In genomic region chr14:97416550-97416949, GRCh38 we compare ENCODE assay signal across 31 cellular contexts.
"Had no signal": no experiment of that assay in that cellular context is flagged by ENCODE, and none has a peak within 500 bp of the region (broad histone marks: within the 10 kb centered on the region; RNA-seq: fewer than 3 reads in every experiment).

No MANE protein-coding gene starts in this region.

- H3K4me2 ChIP-seq: SK-N-SH had no signal

- H3K4me1 Mint-ChIP-seq: activated B cell treated with CpG ODN at 0.5 μM for 24 hours had no signal

- H3K9me3 ChIP-seq: adrenal gland, body of pancreas, breast epithelium, SJSA1, SK-N-SH had no signal

- H3K9ac ChIP-seq: SK-N-SH had no signal

- H3K4me1 ChIP-seq: adrenal gland, body of pancreas, breast epithelium, SJSA1 had no signal

- H3K27ac ChIP-seq: adrenal gland, body of pancreas, breast epithelium, SJSA1, VCaP had no signal

- DNase-seq: activated B cell treated with CpG ODN at 0.5 μM for 24 hours; activated CD4-positive, alpha-beta T cell treated with anti-CD3 and anti-CD28 coated beads for 4 hours; activated CD4-positive, alpha-beta T cell treated with anti-CD3 and anti-CD28 coated beads, Interleukin-2, amount 50 U/mL, for 1 hour; activated CD4-positive, CD25-positive, alpha-beta regulatory T cell treated with anti-CD3 and anti-CD28 coated beads, Interleukin-2, amount 50 U/mL, for 72 hours; activated CD8-positive, alpha-beta T cell treated with anti-CD3 and anti-CD28 coated beads for 36 hours; activated gamma-delta T cell treated with Interleukin-2 at 50 U/mL for 16 hours; activated naive CD4-positive, alpha-beta T cell treated with anti-CD3 and anti-CD28 coated beads for 36 hours; activated T-cell treated with anti-CD3 and anti-CD28 coated beads, Interleukin-2, amount 50 U/mL, for 1 hour; activated T-cell treated with anti-CD3 and anti-CD28 coated beads, Interleukin-2, amount 50 U/mL, for 72 hours; adrenal gland; body of pancreas; MM.1S; MV-4-11; NCI-H1092; NCI-H1436 treated with DMSO at 0.1 percent for 48 hours; NCI-H1694 treated with DMSO at 0.1 percent for 48 hours; NCI-H2029; NCI-H2227 treated with DMSO at 0.1 percent for 48 hours; NCI-H446; NCI-H510A treated with DMSO at 0.1 percent for 48 hours; NCI-H774; RPMI8226; SHP77 treated with DMSO at 0.1 percent for 48 hours; SK-N-SH; T-helper 9 cell had no signal

- H3K36me3 ChIP-seq: adrenal gland, breast epithelium, SJSA1 had no signal

- H3K27ac Mint-ChIP-seq: activated B cell treated with CpG ODN at 0.5 μM for 24 hours; activated CD8-positive, alpha-beta T cell treated with anti-CD3 and anti-CD28 coated beads for 36 hours; activated naive CD4-positive, alpha-beta T cell treated with anti-CD3 and anti-CD28 coated beads for 36 hours; activated naive CD4-positive, alpha-beta T cell treated with anti-CD3 and anti-CD28 coated beads, Interleukin-2, amount 50 U/mL, for 72 hours; T-helper 1 cell treated with Interleukin-12 subunit alpha and Interleukin-12 subunit beta and Interleukin-4 antibody, amounts not matched to agents 30 μg/mL and 1 μg/mL, for 36 hours had no signal

- H3K4me3 Mint-ChIP-seq: activated B cell treated with CpG ODN at 0.5 μM for 24 hours; activated CD8-positive, alpha-beta T cell treated with anti-CD3 and anti-CD28 coated beads for 36 hours; activated naive CD4-positive, alpha-beta T cell treated with anti-CD3 and anti-CD28 coated beads for 36 hours; T-helper 1 cell treated with Interleukin-12 subunit alpha and Interleukin-12 subunit beta and Interleukin-4 antibody, amounts not matched to agents 30 μg/mL and 1 μg/mL, for 36 hours had no signal

- ATAC-seq: activated CD8-positive, alpha-beta T cell treated with anti-CD3 and anti-CD28 coated beads for 36 hours; activated naive CD4-positive, alpha-beta T cell treated with anti-CD3 and anti-CD28 coated beads, Interleukin-2, amount 50 U/mL, for 72 hours; body of pancreas; Panc1 had no signal

- H3K36me3 Mint-ChIP-seq: activated naive CD4-positive, alpha-beta T cell treated with anti-CD3 and anti-CD28 coated beads, Interleukin-2, amount 50 U/mL, for 72 hours had no signal

- H3K27me3 ChIP-seq: SJSA1 had no signal

- H3K4me3 ChIP-seq: adrenal gland, body of pancreas, breast epithelium, SJSA1 had no signal

- H3K9me3 Mint-ChIP-seq: activated B cell treated with CpG ODN at 0.5 μM for 24 hours; activated CD8-positive, alpha-beta T cell treated with anti-CD3 and anti-CD28 coated beads for 36 hours; activated naive CD4-positive, alpha-beta T cell treated with anti-CD3 and anti-CD28 coated beads for 36 hours; activated naive CD4-positive, alpha-beta T cell treated with anti-CD3 and anti-CD28 coated beads, Interleukin-2, amount 50 U/mL, for 72 hours; activated T-cell treated with anti-CD3 and anti-CD28 coated beads, Interleukin-2, amount 50 U/mL, for 72 hours; T-helper 1 cell treated with Interleukin-12 subunit alpha and Interleukin-12 subunit beta and Interleukin-4 antibody, amounts not matched to agents 30 μg/mL and 1 μg/mL, for 36 hours had no signal
